ENCODE assay signal across 20 cellular contexts in the genomic region with DNA sequence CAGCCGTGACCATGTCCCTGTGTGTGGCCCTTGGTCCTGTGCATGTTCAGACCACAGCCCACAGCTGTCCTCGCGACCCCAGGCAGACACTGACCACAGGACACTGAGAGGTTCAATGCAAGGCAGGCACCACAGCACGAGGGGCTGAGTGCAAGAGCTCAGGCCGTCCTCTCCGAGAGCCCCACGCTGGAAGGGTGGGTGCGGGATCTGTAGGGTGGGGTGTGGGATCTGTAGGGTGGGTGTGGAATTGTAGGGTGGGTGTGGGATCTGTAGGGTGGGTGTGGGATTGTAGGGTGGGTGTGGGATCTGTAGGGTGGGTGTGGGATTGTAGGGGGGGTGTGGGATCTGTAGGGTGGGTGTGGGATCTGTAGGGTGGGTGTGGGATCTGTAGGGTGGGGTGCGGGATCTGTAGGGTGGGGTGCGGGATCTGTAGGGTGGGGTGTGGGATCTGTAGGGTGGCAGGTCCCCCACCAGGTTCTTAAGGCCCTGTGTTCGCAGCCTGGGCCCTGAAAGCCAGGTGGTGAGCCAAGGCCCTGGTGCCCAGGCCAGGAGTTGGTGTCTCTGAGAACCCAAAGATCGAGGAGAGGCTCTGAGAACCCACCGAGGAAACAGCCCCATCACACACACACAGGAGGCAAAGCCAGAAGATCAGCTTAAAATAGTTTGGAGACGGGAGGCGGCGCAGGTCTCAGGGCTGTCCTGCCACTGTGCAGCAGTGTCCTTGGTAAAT.
"Had no signal": no experiment of that assay in that cellular context is flagged by ENCODE, and none has a peak within 500 bp of the region (broad histone marks: within the 10 kb centered on the region; RNA-seq: fewer than 3 reads in every experiment).

No MANE protein-coding gene starts in this region.

- H3K4me3 Mint-ChIP-seq: activated B cell treated with CpG ODN at 0.5 μM for 24 hours; activated CD4-positive, alpha-beta memory T cell treated with anti-CD3 and anti-CD28 coated beads for 36 hours; activated naive CD4-positive, alpha-beta T cell treated with anti-CD3 and anti-CD28 coated beads, Interleukin-2, amount 10 ng/mL, durations not matched to agents 7 days and 5 days; activated naive CD8-positive, alpha-beta T cell treated with anti-CD3 and anti-CD28 coated beads, Interleukin-2, amount 50 U/mL, for 24 hours; central memory CD8-positive, alpha-beta T cell; immature natural killer cell; nephron; T-helper 2 cell treated with Interferon-gamma antibody and Interleukin-4, amounts not matched to agents 5 μg/mL and 100 μg/mL, for 36 hours; type B pancreatic cell had no signal

- DNase-seq: activated B cell treated with CpG ODN at 0.5 μM for 24 hours; activated CD4-positive, alpha-beta memory T cell treated with anti-CD3 and anti-CD28 coated beads for 36 hours; activated CD4-positive, alpha-beta T cell treated with anti-CD3 and anti-CD28 coated beads for 4 hours; activated naive CD4-positive, alpha-beta T cell treated with anti-CD3 and anti-CD28 coated beads, Interleukin-2, amount 10 ng/mL, durations not matched to agents 7 days and 5 days; activated naive CD8-positive, alpha-beta T cell treated with anti-CD3 and anti-CD28 coated beads, Interleukin-2, amount 50 U/mL, for 24 hours; anterior cingulate cortex; brain microvascular endothelial cell; cortex of kidney; effector CD4-positive, alpha-beta T cell; immature natural killer cell; retina; stomach; testis had no signal

- H3K36me3 ChIP-seq: brain microvascular endothelial cell, gastroesophageal sphincter, stomach had no signal

- H3K4me1 Mint-ChIP-seq: nephron had no signal

- H3K36me3 Mint-ChIP-seq: activated CD4-positive, alpha-beta memory T cell treated with anti-CD3 and anti-CD28 coated beads for 36 hours; activated naive CD4-positive, alpha-beta T cell treated with anti-CD3 and anti-CD28 coated beads, Interleukin-2, amount 10 ng/mL, durations not matched to agents 7 days and 5 days; immature natural killer cell; type B pancreatic cell had no signal

- H3K27ac ChIP-seq: brain microvascular endothelial cell, gastroesophageal sphincter, stomach, testis had no signal

- H3K27me3 ChIP-seq: brain microvascular endothelial cell, testis had no signal

- H3K27ac Mint-ChIP-seq: activated B cell treated with CpG ODN at 0.5 μM for 24 hours; activated CD4-positive, alpha-beta memory T cell treated with anti-CD3 and anti-CD28 coated beads for 36 hours; activated naive CD4-positive, alpha-beta T cell treated with anti-CD3 and anti-CD28 coated beads, Interleukin-2, amount 10 ng/mL, durations not matched to agents 7 days and 5 days; activated naive CD8-positive, alpha-beta T cell treated with anti-CD3 and anti-CD28 coated beads, Interleukin-2, amount 50 U/mL, for 24 hours; activated T-helper 2 cell treated with anti-CD3 and anti-CD28 coated beads, Interferon-gamma antibody, Interleukin-2, Interleukin-4, amounts not matched to agents 10 μg/mL and 5 μg/mL and 100 μg/mL, durations not matched to agents 14 hours and 24 hours and 36 hours; nephron; T-helper 2 cell treated with Interferon-gamma antibody and Interleukin-4, amounts not matched to agents 5 μg/mL and 100 μg/mL, for 36 hours; type B pancreatic cell had no signal

- H3K9me3 Mint-ChIP-seq: activated B cell treated with CpG ODN at 0.5 μM for 24 hours; activated CD4-positive, alpha-beta memory T cell treated with anti-CD3 and anti-CD28 coated beads for 36 hours; activated naive CD4-positive, alpha-beta T cell treated with anti-CD3 and anti-CD28 coated beads, Interleukin-2, amount 10 ng/mL, durations not matched to agents 7 days and 5 days; activated naive CD8-positive, alpha-beta T cell treated with anti-CD3 and anti-CD28 coated beads, Interleukin-2, amount 50 U/mL, for 24 hours; activated T-helper 2 cell treated with anti-CD3 and anti-CD28 coated beads, Interferon-gamma antibody, Interleukin-2, Interleukin-4, amounts not matched to agents 10 μg/mL and 5 μg/mL and 100 μg/mL, durations not matched to agents 14 hours and 24 hours and 36 hours; central memory CD8-positive, alpha-beta T cell; immature natural killer cell; nephron; T-helper 2 cell treated with Interferon-gamma antibody and Interleukin-4, amounts not matched to agents 5 μg/mL and 100 μg/mL, for 36 hours; type B pancreatic cell had no signal

- H3K4me3 ChIP-seq: gastroesophageal sphincter, stomach, testis had no signal

- H3K9me3 ChIP-seq: gastroesophageal sphincter, stomach, testis had no signal

- ATAC-seq: activated naive CD8-positive, alpha-beta T cell treated with anti-CD3 and anti-CD28 coated beads, Interleukin-2, amount 50 U/mL, for 24 hours; esophagus mucosa; gastroesophageal sphincter had no signal

- H3K4me1 ChIP-seq: gastroesophageal sphincter had no signal
